Comparison of ENCODE assay signal across 9 cellular contexts in genomic region chr6:89351632-89352328, GRCh38. TPM values are rescaled to one million over a fixed set of nuclear protein-coding genes. Genes with fewer than 3 reads are reported as not detected.
A peak's percentile ranks its signal among the peaks of the same experiment; 100 is the strongest.
DNase-seq lines count a peak whose midpoint lies in the region; ATAC-seq and TF ChIP-seq lines count a peak whose summit lies in the region.
"Had no signal": no experiment of that assay in that cellular context is flagged by ENCODE, and none has a peak within 500 bp of the region (broad histone marks: within the 10 kb centered on the region; RNA-seq: fewer than 3 reads in every experiment).

No MANE protein-coding gene starts in this region.

- H3K27ac ChIP-seq in BLaER1 treated with 17β-estradiol and CSF1 and Interleukin-3, amounts not matched to agents 10 nM and 100 nM: peak overlapping the region; percentile 96 to 100 (median 99)
- H3K27ac ChIP-seq in HUES48 (ENCODE audit: low read depth, low read length) (peak overlapping the region; percentile 78), angular gyrus (ENCODE audit: low read depth, low read length) (peak overlapping the region; percentile 91), layer of hippocampus (ENCODE audit: low read depth, low read length) (peak overlapping the region; percentile 91), thoracic aorta (peak overlapping the region; percentile 95 to 99)

- H4K20me1 ChIP-seq in BLaER1 treated with 17β-estradiol and CSF1 and Interleukin-3, amounts not matched to agents 10 nM and 100 nM: peaks cover 3 to 34% (median 19%) of the 10 kb centered on the region in 11 experiments; a peak in 19 of 22 replicates

- peak overlapping the region; percentile 97 to 100 (median 99) for H3K9ac ChIP-seq in BLaER1 treated with 17β-estradiol and CSF1 and Interleukin-3, amounts not matched to agents 10 nM and 100 nM
- H3K9ac ChIP-seq in HUES48 (ENCODE audit: low read depth, low read length): peak overlapping the region; percentile 82

- H3K27me3 ChIP-seq in BLaER1 treated with 17β-estradiol and CSF1 and Interleukin-3, amounts not matched to agents 10 nM and 100 nM: no peaks in the 10 kb centered on the region
- H3K27me3 ChIP-seq in HUES48 (ENCODE audit: control insufficient read depth, insufficient read depth, low read length): peaks cover 24% of the 10 kb centered on the region
- H3K27me3 ChIP-seq in layer of hippocampus (ENCODE audit: control insufficient read depth, insufficient read depth, low read length): no peaks in the 10 kb centered on the region
- no peaks in the 10 kb centered on the region for H3K27me3 ChIP-seq in thoracic aorta (replicated peaks; ENCODE audit: insufficient read depth)

- no peak for ATAC-seq in thoracic aorta (ENCODE audit: insufficient number of reproducible peaks, low FRiP score, low read depth)
- no peak for ATAC-seq in GM18858 (IDR thresholded peaks at IDR 0.05; ENCODE audit: unreplicated experiment)
- no peak for ATAC-seq in HG02981 (IDR thresholded peaks at IDR 0.05; ENCODE audit: unreplicated experiment)

- H3K4me1 ChIP-seq in BLaER1 treated with 17β-estradiol and CSF1 and Interleukin-3, amounts not matched to agents 10 nM and 100 nM: peaks cover 48 to 68% (median 54%) of the 10 kb centered on the region in 10 experiments
- H3K4me1 ChIP-seq in HUES48 (ENCODE audit: control insufficient read depth, insufficient read depth, low read length) (peaks cover 3% of the 10 kb centered on the region; the same call in 1 of the 2 replicates), thoracic aorta (ENCODE audit: control insufficient read depth in 1 of 2, low read depth in 2 of 2) (peaks cover 5 to 45% of the 10 kb centered on the region in 2 donors)

- no peak for TF ChIP-seq CTCF in thoracic aorta (IDR thresholded peaks at IDR 0.05)

- peaks cover 0 to 25% (median 9%) of the 10 kb centered on the region in 11 experiments; a peak in 9 of 22 replicates for H3K36me3 ChIP-seq in BLaER1 treated with 17β-estradiol and CSF1 and Interleukin-3, amounts not matched to agents 10 nM and 100 nM
- H3K36me3 ChIP-seq in HUES48 (ENCODE audit: control insufficient read depth, insufficient read depth, low read length) (no peaks in the 10 kb centered on the region), thoracic aorta (no peaks in the 10 kb centered on the region)

- peak overlapping the region; percentile 51 to 92 (median 81); a peak in 21 of 22 replicates for H3K4me2 ChIP-seq in BLaER1 treated with 17β-estradiol and CSF1 and Interleukin-3, amounts not matched to agents 10 nM and 100 nM

- H3K9me3 ChIP-seq in BLaER1 treated with 17β-estradiol and CSF1 and Interleukin-3, amounts not matched to agents 10 nM and 100 nM (replicated peaks in 1 of 11): no peaks in the 10 kb centered on the region
- H3K9me3 ChIP-seq in HUES48 (ENCODE audit: control insufficient read depth, insufficient read depth, low read length): no peaks in the 10 kb centered on the region
- no peaks in the 10 kb centered on the region for H3K9me3 ChIP-seq in thoracic aorta

- H3K4me3 ChIP-seq in BLaER1 treated with 17β-estradiol and CSF1 and Interleukin-3, amounts not matched to agents 10 nM and 100 nM: peak overlapping the region; percentile 72 to 87 (median 80)
- H3K4me3 ChIP-seq in HUES48 (ENCODE audit: low read depth, low read length): peak overlapping the region; percentile 82
- H3K4me3 ChIP-seq in thoracic aorta: peak overlapping the region; percentile 85

- DNase-seq in thoracic aorta (ENCODE audit: low spot score) (no peak), T-helper 9 cell (no peak)

RNA-seq across cellular contexts. Expression of gene UBE2J1, which starts 0.7 kb away (rescaled TPM):
- 10 to 100 TPM; 33.2 to 58.5 TPM for total RNA-seq in thoracic aorta

RNA-seq across cellular contexts. Expression of gene GABRR2, which starts 36.7 kb away (rescaled TPM):
- total RNA-seq in thoracic aorta: 1 to 10 TPM in 1 of 2 donors, not detected in 1; 2.0 TPM
- total RNA-seq: HT1080 had no signal
